In genomic region chr11:65571940-65572339, GRCh38 we compare ENCODE assay signal across 8 cellular contexts. TPM values are rescaled to one million over a fixed set of nuclear protein-coding genes. Genes with fewer than 3 reads are reported as not detected.
DNase-seq lines count a peak whose midpoint lies in the region; ATAC-seq and TF ChIP-seq lines count a peak whose summit lies in the region.

No MANE protein-coding gene starts in this region.

- no peaks in the 10 kb centered on the region for H3K27me3 ChIP-seq in suprapubic skin

- peaks cover 21 to 40% (median 27%) of the 10 kb centered on the region in 3 donors for H3K27me3 Mint-ChIP-seq in immature natural killer cell (ENCODE audit: low read depth in 3 of 3)

- no peak for TF ChIP-seq POLR2A in suprapubic skin (IDR thresholded peaks at IDR 0.05)

- peak overlapping the region; percentile 94 for H3K4me3 ChIP-seq in suprapubic skin

- peak overlapping the region; percentile 66 to 97 for H3K27ac Mint-ChIP-seq in activated naive CD4-positive, alpha-beta T cell treated with anti-CD3 and anti-CD28 coated beads, Interleukin-2, amount 50 U/mL, for 72 hours
- peak overlapping the region; percentile 96 to 100 (median 98) for H3K27ac Mint-ChIP-seq in immature natural killer cell

- peaks cover 76% of the 10 kb centered on the region for H3K4me1 ChIP-seq in suprapubic skin

- peaks cover 71 to 84% of the 10 kb centered on the region in 2 donors for H3K4me1 Mint-ChIP-seq in immature natural killer cell

- DNase-seq in NCI-H2107 treated with DMSO at 0.1 percent for 48 hours (lab: John Stamatoyannopoulos, UW; ENCODE audit: unreplicated experiment) (peak; percentile 35), NCI-H2107 (lab: John Stamatoyannopoulos, UW) (no peak), MV-4-11 (lab: John Stamatoyannopoulos, UW) (peak; percentile 39), immature natural killer cell (no peak), suprapubic skin (ENCODE audit: low spot score in 2 of 2) (no peak), NCI-H187 treated with DMSO at 0.1 percent for 48 hours (lab: John Stamatoyannopoulos, UW) (no peak)
- DNase-seq in activated naive CD4-positive, alpha-beta T cell treated with anti-CD3 and anti-CD28 coated beads, Interleukin-2, amount 50 U/mL, for 72 hours (ENCODE audit: low spot score in 2 of 2): no peak

- ATAC-seq in activated naive CD4-positive, alpha-beta T cell treated with anti-CD3 and anti-CD28 coated beads, Interleukin-2, amount 50 U/mL, for 72 hours: no peak
- no peak for ATAC-seq in GM21576 (IDR thresholded peaks at IDR 0.05; ENCODE audit: unreplicated experiment)

- H3K27ac ChIP-seq in suprapubic skin: peak overlapping the region; percentile 89

- TF ChIP-seq CTCF in suprapubic skin (IDR thresholded peaks at IDR 0.05): no peak

- no peaks in the 10 kb centered on the region for H3K9me3 Mint-ChIP-seq in activated naive CD4-positive, alpha-beta T cell treated with anti-CD3 and anti-CD28 coated beads, Interleukin-2, amount 50 U/mL, for 72 hours
- no peaks in the 10 kb centered on the region for H3K9me3 Mint-ChIP-seq in immature natural killer cell

- H3K36me3 ChIP-seq in suprapubic skin: peaks cover 3% of the 10 kb centered on the region

- peaks cover 25 to 31% of the 10 kb centered on the region in 2 donors for H3K36me3 Mint-ChIP-seq in activated naive CD4-positive, alpha-beta T cell treated with anti-CD3 and anti-CD28 coated beads, Interleukin-2, amount 50 U/mL, for 72 hours
- peaks cover 0 to 3% (median 0%) of the 10 kb centered on the region in 3 donors for H3K36me3 Mint-ChIP-seq in immature natural killer cell

- H3K9me3 ChIP-seq in suprapubic skin: no peaks in the 10 kb centered on the region

- no peak for TF ChIP-seq EP300 in suprapubic skin (IDR thresholded peaks at IDR 0.05)

- 6% methylated on average over 11 of the region's 11 CpGs for WGBS in suprapubic skin

- peak overlapping the region; percentile 96 to 99 (median 98) for H3K4me3 Mint-ChIP-seq in immature natural killer cell

RNA-seq across cellular contexts. Expression of gene FAM89B, which starts 0.4 kb away (rescaled TPM):
- total RNA-seq in activated naive CD4-positive, alpha-beta T cell treated with anti-CD3 and anti-CD28 coated beads, Interleukin-2, amount 50 U/mL, for 72 hours: 10 to 100 TPM; 32.6 to 47.1 TPM
- polyA plus RNA-seq in immature natural killer cell: 100 to 1,000 TPM in 2 of 3 donors, 10 to 100 TPM in 1; 98.6 to 173 (median 158) TPM
- total RNA-seq in suprapubic skin: 100 to 1,000 TPM in 1 of 4 donors, 10 to 100 TPM in 3; 45.2 to 103 (median 72.0) TPM

RNA-seq across cellular contexts. Expression of gene ZNRD2, which starts 1.7 kb away (rescaled TPM):
- total RNA-seq in activated naive CD4-positive, alpha-beta T cell treated with anti-CD3 and anti-CD28 coated beads, Interleukin-2, amount 50 U/mL, for 72 hours: 10 to 100 TPM; 35.9 to 44.3 TPM
- polyA plus RNA-seq in immature natural killer cell: 100 to 1,000 TPM in 2 of 3 donors, 10 to 100 TPM in 1; 100.0 to 138 (median 117) TPM
- 10 to 100 TPM; 60.9 to 97.4 (median 77.9) TPM for total RNA-seq in suprapubic skin

RNA-seq across cellular contexts. Expression of gene EHBP1L1, which starts 3.9 kb away (rescaled TPM):
- 100 to 1,000 TPM; 101 to 144 TPM for total RNA-seq in activated naive CD4-positive, alpha-beta T cell treated with anti-CD3 and anti-CD28 coated beads, Interleukin-2, amount 50 U/mL, for 72 hours
- polyA plus RNA-seq in immature natural killer cell: 10 to 100 TPM; 14.8 to 19.3 (median 17.7) TPM
- 100 to 1,000 TPM in 1 of 4 donors, 10 to 100 TPM in 3; 40.3 to 150 (median 56.2) TPM for total RNA-seq in suprapubic skin

RNA-seq across cellular contexts. Expression of gene LTBP3, which starts 13.8 kb away (rescaled TPM):
- total RNA-seq in activated naive CD4-positive, alpha-beta T cell treated with anti-CD3 and anti-CD28 coated beads, Interleukin-2, amount 50 U/mL, for 72 hours: 10 to 100 TPM; 66.6 to 90.4 TPM
- 10 to 100 TPM in 2 of 3 donors, 1 to 10 TPM in 1; 3.3 to 21.0 (median 14.5) TPM for polyA plus RNA-seq in immature natural killer cell
- total RNA-seq in suprapubic skin: 10 to 100 TPM; 65.1 to 86.7 (median 71.0) TPM

RNA-seq across cellular contexts. Expression of gene KCNK7, which starts 23.7 kb away (rescaled TPM):
- total RNA-seq in activated naive CD4-positive, alpha-beta T cell treated with anti-CD3 and anti-CD28 coated beads, Interleukin-2, amount 50 U/mL, for 72 hours: under 1 TPM; 0.66 to 0.74 TPM
- polyA plus RNA-seq in immature natural killer cell: not detected
- total RNA-seq in suprapubic skin: 100 to 1,000 TPM in 3 of 4 donors, 10 to 100 TPM in 1; 32.6 to 183 (median 144) TPM

Comparison
In these comparisons a context has a peak if more than half of its experiments do, and no peak if none do; other contexts are left out.
1. DNase-seq: peak in NCI-H2107 treated with DMSO at 0.1 percent for 48 hours (single experiment) and MV-4-11 (single experiment); none in NCI-H2107 (single experiment), activated naive CD4-positive, alpha-beta T cell treated with anti-CD3 and anti-CD28 coated beads, Interleukin-2, amount 50 U/mL, for 72 hours (0 of 2), immature natural killer cell (0 of 3), suprapubic skin (0 of 2) and NCI-H187 treated with DMSO at 0.1 percent for 48 hours (single experiment).